In genomic region chr15:51908312-51908711, GRCh38 we compare ENCODE assay signal across 1 cellular context.
TF ChIP-seq lines count a peak whose summit lies in the region.

No MANE protein-coding gene starts in this region.

TF ChIP-seq in HepG2, 621 proteins besides CTCF, POLR2A, EP300 and RAD21 (continued from another document):
- TF ChIP-seq ZBED4 (CRISPR knock-in tag; IDR thresholded peaks at IDR 0.05; ENCODE audit: borderline replicate concordance) (no peak), PRPF4 (IDR thresholded peaks at IDR 0.05; ENCODE audit: low read depth, low read length, poor library complexity, severe bottlenecking) (no peak), BRF2 (CRISPR knock-in tag; IDR thresholded peaks at IDR 0.05) (no peak), ZNF138 (CRISPR knock-in tag; IDR thresholded peaks at IDR 0.05; ENCODE audit: low read depth) (no peak), MAFF (IDR thresholded peaks at IDR 0.05; ENCODE audit: low read depth, low read length) (peak; percentile 7; the same call in 1 of the 2 replicates), FOSL2 (CRISPR knock-in tag; IDR thresholded peaks at IDR 0.05) (0 out of 2 replicates have a peak, but pooled peaks have one; percentile 17), ZNF589 (CRISPR knock-in tag; conservative IDR thresholded peaks at IDR 0.05) (no peak)
